ENCODE assay signal across 2 cellular contexts in genomic region chr7:1196421-1196820, GRCh38. TPM values are rescaled to one million over a fixed set of nuclear protein-coding genes. Genes with fewer than 3 reads are reported as not detected.
"Had no signal": no experiment of that assay in that cellular context is flagged by ENCODE, and none has a peak within 500 bp of the region (broad histone marks: within the 10 kb centered on the region; RNA-seq: fewer than 3 reads in every experiment).

No MANE protein-coding gene starts in this region.

RNA-seq across cellular contexts. Expression of gene UNCX, which starts 36.3 kb away (rescaled TPM):
- polyA plus RNA-seq: adrenal gland, aorta had no signal
